1 cellular context compared by ENCODE assay signal in the genomic region with DNA sequence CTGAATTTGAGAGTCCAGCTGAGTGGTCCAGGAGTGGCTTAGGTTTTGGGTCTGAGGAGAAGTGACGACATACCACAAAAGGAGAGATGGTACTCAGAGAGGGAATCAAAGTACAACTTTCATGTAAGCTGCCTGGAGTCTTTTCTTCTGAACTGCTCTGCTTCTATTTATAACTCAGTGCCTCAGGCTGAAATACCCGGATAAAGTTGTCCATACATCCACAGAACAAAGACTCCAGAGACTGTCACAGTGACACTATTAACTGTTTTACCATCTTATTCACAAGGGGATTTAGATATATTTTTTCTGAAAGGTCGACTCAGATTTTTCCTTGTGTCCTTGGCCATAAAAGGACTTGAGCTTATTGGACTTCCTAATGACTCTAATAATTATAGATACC.
TF ChIP-seq lines count a peak whose summit lies in the region.

No MANE protein-coding gene starts in this region.

TF ChIP-seq in SK-N-SH treated with all-trans-retinoic acid at 6 μM for 48 hours, 23 proteins besides CTCF, POLR2A, EP300 and RAD21 (continued from another document):
- TF ChIP-seq GLIS3 (CRISPR knock-in tag; IDR thresholded peaks at IDR 0.05): no peak
- TF ChIP-seq, protein P1, sequence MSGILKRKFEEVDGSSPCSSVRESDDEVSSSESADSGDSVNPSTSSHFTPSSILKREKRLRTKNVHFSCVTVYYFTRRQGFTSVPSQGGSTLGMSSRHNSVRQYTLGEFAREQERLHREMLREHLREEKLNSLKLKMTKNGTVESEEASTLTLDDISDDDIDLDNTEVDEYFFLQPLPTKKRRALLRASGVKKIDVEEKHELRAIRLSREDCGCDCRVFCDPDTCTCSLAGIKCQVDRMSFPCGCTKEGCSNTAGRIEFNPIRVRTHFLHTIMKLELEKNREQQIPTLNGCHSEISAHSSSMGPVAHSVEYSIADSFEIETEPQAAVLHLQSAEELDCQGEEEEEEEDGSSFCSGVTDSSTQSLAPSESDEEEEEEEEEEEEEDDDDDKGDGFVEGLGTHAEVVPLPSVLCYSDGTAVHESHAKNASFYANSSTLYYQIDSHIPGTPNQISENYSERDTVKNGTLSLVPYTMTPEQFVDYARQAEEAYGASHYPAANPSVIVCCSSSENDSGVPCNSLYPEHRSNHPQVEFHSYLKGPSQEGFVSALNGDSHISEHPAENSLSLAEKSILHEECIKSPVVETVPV (CRISPR knock-in tag; IDR thresholded peaks at IDR 0.05): no peak
